ENCODE assay signal across 25 cellular contexts in the genomic region with DNA sequence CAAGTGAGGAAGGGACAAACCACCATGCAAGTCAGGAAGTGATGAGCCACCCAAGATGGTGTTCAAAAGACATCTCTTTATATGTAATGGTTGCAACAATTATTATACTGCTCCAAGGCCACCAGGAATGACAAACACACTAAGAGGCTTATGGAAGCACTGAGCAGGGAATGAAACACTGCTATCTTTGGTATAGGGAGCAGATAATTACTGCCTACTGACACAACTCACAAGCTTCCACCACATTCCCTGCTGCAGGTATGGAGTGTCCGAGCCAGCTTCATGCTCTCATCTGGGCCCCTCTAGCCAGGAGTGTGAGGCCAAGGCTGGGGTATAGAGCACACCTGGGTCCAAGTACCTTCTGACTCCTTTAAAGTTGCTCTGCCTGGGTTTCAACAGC.
"Had no signal": no experiment of that assay in that cellular context is flagged by ENCODE, and none has a peak within 500 bp of the region (broad histone marks: within the 10 kb centered on the region; RNA-seq: fewer than 3 reads in every experiment).

No MANE protein-coding gene starts in this region.

- H3K27ac ChIP-seq: HL-60, RWPE1 had no signal

- H3K4me3 ChIP-seq: MG63 had no signal

- DNase-seq: Karpas-422; KBM-7; NCI-H1092; NCI-H1105 treated with DMSO at 0.1 percent for 48 hours; NCI-H1417 treated with DMSO at 0.1 percent for 48 hours; NCI-H146; NCI-H1694 treated with DMSO at 0.1 percent for 48 hours; NCI-H1930; NCI-H2107; NCI-H2227 treated with DMSO at 0.1 percent for 48 hours; NCI-H446; NCI-H510A; NCI-H524 treated with DMSO at 0.1 percent for 48 hours; NCI-H69; NCI-H774; NK-92 treated with Interleukin-12 subunit alpha and Interleukin-12 subunit beta, amount 100 ng/mL, for 24 hours; PC-3; SHP77; SK-N-SH; SW 1271; T-cell had no signal

- H3K9ac ChIP-seq: SK-N-SH had no signal

- H3K4me2 ChIP-seq: SK-N-SH had no signal

- H3K9me3 ChIP-seq: SK-N-SH had no signal

- H3K36me3 ChIP-seq: MG63 had no signal

- H3K27me3 ChIP-seq: MG63 had no signal

- ATAC-seq: Panc1, PC-3, T-cell had no signal
